8 cellular contexts compared by ENCODE assay signal in genomic region chr16:49407873-49408565, GRCh38. TPM values are rescaled to one million over a fixed set of nuclear protein-coding genes. Genes with fewer than 3 reads are reported as not detected.
DNase-seq lines count a peak whose midpoint lies in the region; ATAC-seq, FAIRE-seq and TF ChIP-seq lines count a peak whose summit lies in the region.

No MANE protein-coding gene starts in this region.

- no peak overlapping the region for H3K27ac ChIP-seq in kidney (ENCODE audit: low read depth in 2 of 2, low read length in 2 of 2)

- DNase-seq in AG09319 (ENCODE audit: extremely low read depth, low read depth) (peak; percentile 31), NCI-H2171 (lab: John Stamatoyannopoulos, UW) (peak; percentile 86), WTC11 (ENCODE audit: low spot score) (peak; percentile 93), bronchial epithelial cell (ENCODE audit: low read depth) (peak; percentile 57), kidney (peak; percentile 95)
- peak; percentile 55 to 66 for DNase-seq in stimulated activated CD4-positive, alpha-beta T cell treated with anti-CD3 and anti-CD28 coated beads, Interleukin-2, amount 100 ng/mL, for 48 hours

- H3K27ac Mint-ChIP-seq in WTC11 = no peak overlapping the region

- H3K4me1 Mint-ChIP-seq in WTC11 = peaks cover 3% of the 10 kb centered on the region

- ATAC-seq in GM18870 (IDR thresholded peaks at IDR 0.05; ENCODE audit: unreplicated experiment) (peak; percentile 94), HG03095 (IDR thresholded peaks at IDR 0.05; ENCODE audit: unreplicated experiment) (peak; percentile 88), WTC11 (peak; percentile 100)

- H3K36me3 ChIP-seq in bronchial epithelial cell (ENCODE audit: control insufficient read depth, insufficient read depth, low read length) (no peaks in the 10 kb centered on the region), kidney (ENCODE audit: control insufficient read depth in 1 of 2, insufficient read depth in 2 of 2, low read length in 2 of 2) (no peaks in the 10 kb centered on the region)

- TF ChIP-seq CTCF in AG09319 (IDR thresholded peaks at IDR 0.05; ENCODE audit: low read depth, low read length) (peak; percentile 89), WTC11 (IDR thresholded peaks at IDR 0.05) (peak; percentile 81), bronchial epithelial cell (IDR thresholded peaks at IDR 0.05; ENCODE audit: insufficient read depth, low read length, severe bottlenecking) (peak; percentile 63), kidney (IDR thresholded peaks at IDR 0.05; ENCODE audit: borderline replicate concordance, extremely low read depth, insufficient read depth) (peak; percentile 91)

- H3K9me3 Mint-ChIP-seq in WTC11 = peaks cover 17% of the 10 kb centered on the region

- H3K4me3 ChIP-seq in bronchial epithelial cell (ENCODE audit: low read depth, low read length) (no peak overlapping the region), kidney (ENCODE audit: low read length in 2 of 2) (no peak overlapping the region)

- H3K27me3 Mint-ChIP-seq in WTC11 (ENCODE audit: low read depth) = peaks cover 2% of the 10 kb centered on the region; the same call in 1 of the 2 replicates

- no peak overlapping the region for H3K4me3 Mint-ChIP-seq in WTC11

- peaks cover 6% of the 10 kb centered on the region for H3K36me3 Mint-ChIP-seq in WTC11

- peaks cover 0 to 2% of the 10 kb centered on the region in 2 donors for H3K4me1 ChIP-seq in kidney (ENCODE audit: control insufficient read depth in 1 of 2, insufficient read depth in 1 of 2, low read depth in 1 of 2, low read length in 2 of 2)

- H3K27me3 ChIP-seq in bronchial epithelial cell (ENCODE audit: control insufficient read depth, insufficient read depth, low read length) = no peaks in the 10 kb centered on the region

- CTCF ChIA-PET in WTC11 (lab: Charles Lee) = interaction anchor here (0.6 to 1.7 kb wide), 53 partner anchors 9 to 802 kb away, joined by 3 to 33 read pairs (median 4); partner anchors contain the start of gene CNEP1R1

- intact Hi-C loops in kidney (cut with DNase I) = no loop called here

- H3K9me3 ChIP-seq in kidney (ENCODE audit: control insufficient read depth in 1 of 2, low read length in 2 of 2) = no peaks in the 10 kb centered on the region

- FAIRE-seq in bronchial epithelial cell (lab: Jason Lieb, UNC) (no peak), kidney (lab: Jason Lieb, UNC) (peak; percentile 85)

- POLR2A ChIA-PET in WTC11 (lab: Charles Lee) = interaction anchor here (0.7 kb wide), 1 partner anchor 478 kb away, joined by 4 read pairs; no protein-coding TSS in a partner anchor

- no peak overlapping the region for H3K9ac ChIP-seq in kidney (ENCODE audit: low read length in 2 of 2)

TF ChIP-seq in WTC11, 78 proteins besides CTCF, POLR2A, EP300 and RAD21:
- peak; percentile 59; the same call in 1 of the 2 replicates for TF ChIP-seq MAX (CRISPR knock-in tag; IDR thresholded peaks at IDR 0.05)
- TF ChIP-seq ZNF281 (CRISPR knock-in tag; IDR thresholded peaks at IDR 0.05) = no peak
- TF ChIP-seq ZBTB21 (CRISPR knock-in tag; IDR thresholded peaks at IDR 0.05; ENCODE audit: borderline replicate concordance) = peak; percentile 16; the same call in 1 of the 2 replicates

RNA-seq across cellular contexts. Expression of gene C16orf78, which starts 34.4 kb away (rescaled TPM):
- total RNA-seq in WTC11 (2021) = not detected in 3 replicates
- not detected in 2 replicates for total RNA-seq in bronchial epithelial cell
- total RNA-seq in kidney = not detected
- polyA plus RNA-seq in kidney (ENCODE audit: insufficient read depth, low read depth, low replicate concordance) = not detected

Comparison
In these comparisons a context has a peak if more than half of its experiments do, and no peak if none do; other contexts are left out.
1. DNase-seq: peak in every context shown above with its lines; median percentile 95 in kidney; 93 in WTC11; 86 in NCI-H2171; 60 in stimulated activated CD4-positive, alpha-beta T cell treated with anti-CD3 and anti-CD28 coated beads, Interleukin-2, amount 100 ng/mL, for 48 hours; 57 in bronchial epithelial cell; 31 in AG09319.